In genomic region chr17:57357830-57358426, GRCh38 we compare ENCODE assay signal across 9 cellular contexts.
DNase-seq lines count a peak whose midpoint lies in the region; ATAC-seq and TF ChIP-seq lines count a peak whose summit lies in the region.
"Had no signal": no experiment of that assay in that cellular context is flagged by ENCODE, and none has a peak within 500 bp of the region (broad histone marks: within the 10 kb centered on the region; RNA-seq: fewer than 3 reads in every experiment).

No MANE protein-coding gene starts in this region.

- in situ Hi-C loops in GM23248 (cut with MboI): no loop called here

- peaks cover 8 to 19% of the 10 kb centered on the region in 2 experiments for H3K4me1 ChIP-seq in HCT116 (ENCODE audit: control insufficient read depth in 1 of 2, insufficient read depth in 2 of 2, low read length in 2 of 2)
- H3K4me1 ChIP-seq in GM23248 (ENCODE audit: insufficient read depth): no peaks in the 10 kb centered on the region

- TF ChIP-seq CTCF in HCT116 (IDR thresholded peaks at IDR 0.05 in 2 of 3, conservative IDR thresholded peaks at IDR 0.05 in 1 of 3; ENCODE audit: borderline replicate concordance in 1 of 3, insufficient read depth in 1 of 3, low read depth in 2 of 3, low read length in 2 of 3) (no peak), SU-DHL-6 (IDR thresholded peaks at IDR 0.05; ENCODE audit: insufficient read depth, low read length, poor library complexity, severe bottlenecking) (no peak), neural cell (IDR thresholded peaks at IDR 0.05; ENCODE audit: poor library complexity, severe bottlenecking) (no peak)

- H3K4me2 ChIP-seq in HCT116 (ENCODE audit: low read length): no peak overlapping the region
- H3K4me2 ChIP-seq in SU-DHL-6 (ENCODE audit: low read depth, low read length, poor library complexity, severe bottlenecking): peak overlapping the region; percentile 93
- no peak overlapping the region for H3K4me2 ChIP-seq in neural cell (ENCODE audit: low read length)
- no peak overlapping the region for H3K4me2 ChIP-seq in GM23248 (ENCODE audit: unreplicated experiment)

- H3K9me3 ChIP-seq in HCT116 (ENCODE audit: control insufficient read depth in 1 of 2, insufficient read depth in 1 of 2, low read depth in 1 of 2, low read length in 2 of 2): no peaks in the 10 kb centered on the region
- H3K9me3 ChIP-seq in SU-DHL-6 (ENCODE audit: insufficient read depth, low read length): no peaks in the 10 kb centered on the region
- H3K9me3 ChIP-seq in neural cell (ENCODE audit: low read length): no peaks in the 10 kb centered on the region
- no peaks in the 10 kb centered on the region for H3K9me3 ChIP-seq in GM23248 (ENCODE audit: low read depth)

- H3K9me2 ChIP-seq in HCT116 (ENCODE audit: insufficient read depth): no peaks in the 10 kb centered on the region
- H3K9me2 ChIP-seq in SU-DHL-6 (replicated peaks; ENCODE audit: insufficient read depth, low read length): no peaks in the 10 kb centered on the region
- H3K9me2 ChIP-seq in neural cell (ENCODE audit: insufficient read depth, low read length): no peaks in the 10 kb centered on the region
- no peaks in the 10 kb centered on the region for H3K9me2 ChIP-seq in GM23248 (ENCODE audit: insufficient read depth)

- H2AFZ ChIP-seq in HCT116 (ENCODE audit: low read depth, low read length, poor library complexity, severe bottlenecking) (no peak overlapping the region), SU-DHL-6 (ENCODE audit: low read depth, low read length, severe bottlenecking) (no peak overlapping the region), neural cell (ENCODE audit: low read depth, low read length) (no peak overlapping the region), GM23248 (no peak overlapping the region)

- H4K20me1 ChIP-seq in HCT116 (ENCODE audit: insufficient read depth) (no peaks in the 10 kb centered on the region), SU-DHL-6 (ENCODE audit: low read depth, low read length) (no peaks in the 10 kb centered on the region), neural cell (ENCODE audit: insufficient read depth) (no peaks in the 10 kb centered on the region), GM23248 (ENCODE audit: insufficient read depth) (no peaks in the 10 kb centered on the region)

- ATAC-seq in GM18517 (IDR thresholded peaks at IDR 0.05; ENCODE audit: unreplicated experiment) (peak; percentile 54), HCT116 (peak; percentile 27; the same call in 1 of the 2 replicates), GM19035 (IDR thresholded peaks at IDR 0.05; ENCODE audit: unreplicated experiment) (no peak), HG02938 (IDR thresholded peaks at IDR 0.05; ENCODE audit: unreplicated experiment) (no peak)

- H3K79me2 ChIP-seq in HCT116 (ENCODE audit: insufficient read depth, low read length): peaks cover 20% of the 10 kb centered on the region
- H3K79me2 ChIP-seq in SU-DHL-6 (ENCODE audit: insufficient read depth, low read length): peaks cover 64% of the 10 kb centered on the region
- H3K79me2 ChIP-seq in neural cell (replicated peaks; ENCODE audit: insufficient read depth, low read length): peaks cover 76% of the 10 kb centered on the region
- H3K79me2 ChIP-seq in GM23248 (ENCODE audit: insufficient read depth): no peaks in the 10 kb centered on the region

- DNase-seq in HCT116 (ENCODE audit: low read depth, low spot score): no peak
- DNase-seq in GM23248: no peak
- DNase-seq in pons (ENCODE audit: low spot score): no peak
- DNase-seq: dermis blood vessel endothelial cell had no signal

- CTCF ChIA-PET in HCT116 (lab: Charles Lee): interaction anchor here (0.8 to 1.1 kb wide), 2 partner anchors 115 to 251 kb away, joined by 3 read pairs; no protein-coding TSS in a partner anchor

- TF ChIP-seq RAD21 in HCT116 (IDR thresholded peaks at IDR 0.05; ENCODE audit: low read depth): no peak
- no peak for TF ChIP-seq RAD21 in neural cell (conservative IDR thresholded peaks at IDR 0.05)

- no peak for TF ChIP-seq EP300 in neural cell (conservative IDR thresholded peaks at IDR 0.05; ENCODE audit: poor library complexity, severe bottlenecking)

- H3K36me3 ChIP-seq in HCT116 (ENCODE audit: control insufficient read depth in 1 of 2, insufficient read depth in 2 of 2, low read length in 2 of 2) (no peaks in the 10 kb centered on the region), SU-DHL-6 (ENCODE audit: low read length) (no peaks in the 10 kb centered on the region), neural cell (ENCODE audit: insufficient read depth, low read length) (no peaks in the 10 kb centered on the region), GM23248 (ENCODE audit: low read depth) (no peaks in the 10 kb centered on the region)

- no peak for TF ChIP-seq POLR2A in HCT116 (IDR thresholded peaks at IDR 0.05; ENCODE audit: borderline replicate concordance, extremely low read depth, insufficient read depth, insufficient read length)

- H3K27ac ChIP-seq in HCT116 (ENCODE audit: low read depth, low read length) (no peak overlapping the region), SU-DHL-6 (ENCODE audit: low read depth, low read length) (peak overlapping the region; percentile 99), neural cell (ENCODE audit: low read length) (peak overlapping the region; percentile 20), GM23248 (no peak overlapping the region)

- H3K4me3 ChIP-seq in HCT116 (replicated peaks in 1 of 2; ENCODE audit: low read depth in 1 of 2, low read length in 2 of 2) (no peak overlapping the region), SU-DHL-6 (ENCODE audit: insufficient read depth, low read length, poor library complexity, severe bottlenecking) (peak overlapping the region; percentile 47), neural cell (ENCODE audit: low read length) (no peak overlapping the region), GM23248 (no peak overlapping the region)

- intact Hi-C loops in HCT116 (cut with micrococcal nuclease): no loop called here

- no peaks in the 10 kb centered on the region for H3K27me3 ChIP-seq in HCT116 (ENCODE audit: insufficient read depth, low read length)
- no peaks in the 10 kb centered on the region for H3K27me3 ChIP-seq in SU-DHL-6 (ENCODE audit: low read length)
- H3K27me3 ChIP-seq in neural cell (ENCODE audit: insufficient read depth, low read depth, low read length): no peaks in the 10 kb centered on the region
- no peaks in the 10 kb centered on the region for H3K27me3 ChIP-seq in GM23248 (replicated peaks; ENCODE audit: insufficient read depth)

- WGBS in GM23248 (ENCODE audit: low coverage in 1 of 2, low lambda C conversion rate in 2 of 2, missing lambda C conversion rate in 2 of 2), 2 experiments: 63 to 64% methylated on average over 3 of the region's 3 CpGs

- BruUV-seq in HCT116 (replicated peaks; lab: Mats Ljungman, UMichigan): no TSS peak

- H3K9ac ChIP-seq in HCT116 (ENCODE audit: low read length) (no peak overlapping the region), SU-DHL-6 (ENCODE audit: low read length) (peak overlapping the region; percentile 75), neural cell (ENCODE audit: low read length) (no peak overlapping the region), GM23248 (no peak overlapping the region)

- RAD21 ChIA-PET in HCT116 (lab: Charles Lee; ENCODE audit: low non-redundant PET in 1 of 2, low total read pairs in 2 of 2, uncharacterized antibody in 2 of 2, unreplicated experiment in 2 of 2): no interaction called here

- peaks cover 55% of the 10 kb centered on the region for H3F3A ChIP-seq in SU-DHL-6 (ENCODE audit: insufficient read depth)
- peaks cover 5% of the 10 kb centered on the region for H3F3A ChIP-seq in neural cell (ENCODE audit: insufficient read depth, low read length, poor library complexity, severe bottlenecking)
- H3F3A ChIP-seq in GM23248 (ENCODE audit: insufficient read depth): no peaks in the 10 kb centered on the region

- POLR2A ChIA-PET in HCT116 (lab: Charles Lee): no interaction called here

TF ChIP-seq in HCT116, 20 proteins besides CTCF, POLR2A, EP300 and RAD21 (continues in another document):
- TF ChIP-seq ATF3 (IDR thresholded peaks at IDR 0.05) (no peak), CBX3 (IDR thresholded peaks at IDR 0.05; ENCODE audit: low read depth) (no peak), EZH2 (IDR thresholded peaks at IDR 0.05) (no peak), SP1 (IDR thresholded peaks at IDR 0.05; ENCODE audit: low read depth) (no peak), EGR1 (IDR thresholded peaks at IDR 0.05; ENCODE audit: low read depth) (no peak), ZNF274 (IDR thresholded peaks at IDR 0.05; ENCODE audit: low read depth, low read length) (no peak), ELF1 (IDR thresholded peaks at IDR 0.05; ENCODE audit: borderline replicate concordance, low read depth) (no peak)

TF ChIP-seq in neural cell, 6 proteins besides CTCF, POLR2A, EP300 and RAD21:
- no peak for TF ChIP-seq SMC3 (conservative IDR thresholded peaks at IDR 0.05; ENCODE audit: poor library complexity)
- TF ChIP-seq MXI1 (conservative IDR thresholded peaks at IDR 0.05; ENCODE audit: poor library complexity, severe bottlenecking): no peak
- no peak for TF ChIP-seq POLR2AphosphoS5 (IDR thresholded peaks at IDR 0.05)
- TF ChIP-seq EZH2 (IDR thresholded peaks at IDR 0.05; ENCODE audit: borderline replicate concordance, insufficient read depth, low read length, poor library complexity, severe bottlenecking): no peak
- TF ChIP-seq TAF1 (IDR thresholded peaks at IDR 0.05; ENCODE audit: low read depth): no peak
- no peak for TF ChIP-seq REST (IDR thresholded peaks at IDR 0.05; ENCODE audit: borderline replicate concordance)

Comparison
In these comparisons a context has a peak if more than half of its experiments do, and no peak if none do; other contexts are left out.
1. ATAC-seq: peak in GM18517 (single experiment) and HCT116 (single experiment); none in GM19035 (single experiment) and HG02938 (single experiment).
2. H3K27ac ChIP-seq: peak in SU-DHL-6 (single experiment) and neural cell (single experiment); none in HCT116 (single experiment) and GM23248 (single experiment).